ENCODE assay signal across 8 cellular contexts in the genomic region with DNA sequence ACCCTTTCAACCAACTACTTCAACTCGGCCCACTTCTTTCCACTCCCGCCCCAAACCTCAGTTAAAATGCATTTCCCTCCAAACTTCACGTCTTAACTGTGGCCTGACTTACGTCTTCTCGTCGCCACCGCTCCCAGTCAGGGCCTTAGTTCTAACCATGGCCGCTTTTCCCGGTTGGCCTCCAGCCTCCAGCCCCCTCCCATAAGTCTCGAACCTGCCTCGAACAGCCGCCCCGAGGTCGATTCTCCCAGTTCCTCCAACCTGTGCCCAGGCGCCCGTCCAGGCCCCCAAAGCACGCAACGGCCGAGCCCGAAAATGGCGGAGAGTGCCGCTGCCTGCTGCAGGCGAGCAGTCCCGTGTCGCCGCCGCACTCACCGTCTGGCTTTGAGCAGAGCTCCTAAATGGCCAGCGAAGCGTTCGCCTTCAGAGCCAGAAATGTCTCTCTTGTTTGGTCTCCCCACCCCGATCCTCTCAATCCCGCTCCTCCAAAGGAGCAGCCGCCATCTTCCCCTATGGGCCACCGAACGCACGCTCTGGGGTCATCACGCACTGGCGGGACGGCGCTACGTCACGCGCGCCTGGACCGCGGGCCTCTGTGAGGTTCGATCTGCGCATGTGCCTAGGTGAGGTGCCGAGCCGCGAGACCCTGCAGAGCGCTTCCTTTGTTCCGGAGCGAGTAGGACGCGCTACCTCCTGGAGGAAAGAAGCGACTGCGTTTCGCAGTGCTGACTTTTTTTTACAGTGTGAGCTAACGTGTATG. TPM values are rescaled to one million over a fixed set of nuclear protein-coding genes. Genes with fewer than 3 reads are reported as not detected.
DNase-seq lines count a peak whose midpoint lies in the region; ATAC-seq, FAIRE-seq and TF ChIP-seq lines count a peak whose summit lies in the region.

A gene (minus strand): TSS at position 535 of the 760 bp plus-strand sequence. CDS start 40,190 bp downstream, outside the sequence.

- peaks cover 9% of the 10 kb centered on the region for H3K36me3 Mint-ChIP-seq in T-cell

- H3K4me1 ChIP-seq in prostate gland (replicated peaks), result no peaks in the 10 kb centered on the region
- peaks cover 1% of the 10 kb centered on the region for H3K4me1 ChIP-seq in urinary bladder (ENCODE audit: insufficient read depth)

- ATAC-seq in HG02840 (IDR thresholded peaks at IDR 0.05; ENCODE audit: low FRiP score, unreplicated experiment) (peak; percentile 98), T-cell (replicated peaks in 1 of 4) (peak; percentile 96 to 99 (median 98)), left cardiac atrium (peak; percentile 99)

- H3K36me3 ChIP-seq in prostate gland, result no peaks in the 10 kb centered on the region
- no peaks in the 10 kb centered on the region for H3K36me3 ChIP-seq in urinary bladder (ENCODE audit: insufficient read depth)

- H3K9me3 Mint-ChIP-seq in T-cell, result no peaks in the 10 kb centered on the region

- H3K27ac ChIP-seq in adipose tissue (ENCODE audit: low read depth, low read length) (peak within 1 kb of the TSS; percentile 78), prostate gland (peak within 1 kb of the TSS; percentile 87 to 94), urinary bladder (ENCODE audit: low read depth) (peak within 1 kb of the TSS; percentile 90)

- CTCF ChIA-PET in T-cell (lab: Charles Lee), result interaction anchor here (0.6 to 4.1 kb wide), 6 partner anchors 19 to 285 kb away, joined by 3 to 9 read pairs (median 6); a partner anchor contains a TSS

- peak in 1 of 4 experiments; percentile 22 for TF ChIP-seq CTCF in prostate gland (IDR thresholded peaks at IDR 0.05)

- H3K4me3 ChIP-seq in prostate gland, result peak within 1 kb of the TSS; percentile 52 to 66
- peak within 1 kb of the TSS; percentile 58 for H3K4me3 ChIP-seq in urinary bladder (ENCODE audit: low read depth, low read length)

- H3K27me3 ChIP-seq in prostate gland (replicated peaks; ENCODE audit: insufficient read depth), result no peaks in the 10 kb centered on the region

- H3K27ac Mint-ChIP-seq in T-cell, result peak within 1 kb of the TSS; percentile 97 to 98

- H3K4me1 Mint-ChIP-seq in T-cell, result peaks cover 46 to 62% (median 58%) of the 10 kb centered on the region in 3 donors

- 0 to 1% (median 0%) methylated on average over 60 to 61 of the region's 61 CpGs for WGBS in adipose tissue, 3 donors
- WGBS in prostate gland, result under 1% methylated on average over 61 of the region's 61 CpGs
- WGBS in urinary bladder, result under 1% methylated on average over 61 of the region's 61 CpGs

- FAIRE-seq in GM12891 (lab: Jason Lieb, UNC), result peak; percentile 93

- TF ChIP-seq POLR2A in GM12891 (IDR thresholded peaks at IDR 0.05; ENCODE audit: low read depth, low read length) (no peak; the same call in none of the 2 replicates), prostate gland (IDR thresholded peaks at IDR 0.05) (peak; percentile 90)

- POLR2A ChIA-PET in T-cell (lab: Charles Lee), result interaction anchor here (0.5 to 1.4 kb wide), 2 partner anchors 12 to 108 kb away, joined by 3 to 10 read pairs; no protein-coding TSS in a partner anchor

- intact Hi-C loops in left cardiac atrium (cut with DNase I), result no loop called here
- intact Hi-C loops in prostate gland (cut with DNase I), result no loop called here

- peak within 1 kb of the TSS; percentile 95 to 100 (median 98) for H3K4me3 Mint-ChIP-seq in T-cell

- H3K9me3 ChIP-seq in prostate gland, result no peaks in the 10 kb centered on the region

- peaks cover 2 to 4% of the 10 kb centered on the region in 2 donors for H3K27me3 Mint-ChIP-seq in T-cell

- DNase-seq in GM12891 (ENCODE audit: insufficient read length, low spot score), result peak; percentile 94
- peak; percentile 82 for DNase-seq in NCI-H1436 treated with DMSO at 0.1 percent for 48 hours (lab: John Stamatoyannopoulos, UW)
- DNase-seq in T-cell, result peak; percentile 86 to 94 (median 92)
- peak; percentile 92 for DNase-seq in left cardiac atrium
- DNase-seq in prostate gland (ENCODE audit: low spot score), result peak; percentile 90

TF ChIP-seq in GM12891, 5 proteins besides CTCF, POLR2A, EP300 and RAD21:
- TF ChIP-seq PAX5 (IDR thresholded peaks at IDR 0.05; ENCODE audit: insufficient read depth, low read length, severe bottlenecking) (no peak), TAF1 (IDR thresholded peaks at IDR 0.05; ENCODE audit: low read depth, low read length) (peak; percentile 79), SPI1 (IDR thresholded peaks at IDR 0.05; ENCODE audit: low read depth, low read length) (peak; percentile 48), POU2F2 (IDR thresholded peaks at IDR 0.05; ENCODE audit: low read depth, low read length) (peak; percentile 55), POLR2AphosphoS5 (IDR thresholded peaks at IDR 0.05; ENCODE audit: low read depth, low read length) (peak; percentile 89)

RNA-seq across cellular contexts. Expression of the gene that starts here (rescaled TPM):
- polyA plus RNA-seq in GM12891 (2012; ENCODE audit: low read depth, missing spikeins), result 16.5 TPM
- total RNA-seq in T-cell (10 to 100 TPM; 54.5 to 79.8 (median 76.2) TPM), left cardiac atrium (10 to 100 TPM; 34.8 to 36.6 TPM), prostate gland (10 to 100 TPM; 25.4 to 41.9 TPM), urinary bladder (88.7 TPM)
- polyA plus RNA-seq in adipose tissue (10 to 100 TPM in 2 of 3 donors, 1 to 10 TPM in 1; 9.3 to 12.4 (median 11.0) TPM), urinary bladder (15.7 TPM)

Comparison
In these comparisons a context has a peak if more than half of its experiments do, and no peak if none do; other contexts are left out.
1. Peak in every context shown above with its lines: DNase-seq, ATAC-seq, H3K4me3 ChIP-seq and H3K27ac ChIP-seq.